In the genomic region with DNA sequence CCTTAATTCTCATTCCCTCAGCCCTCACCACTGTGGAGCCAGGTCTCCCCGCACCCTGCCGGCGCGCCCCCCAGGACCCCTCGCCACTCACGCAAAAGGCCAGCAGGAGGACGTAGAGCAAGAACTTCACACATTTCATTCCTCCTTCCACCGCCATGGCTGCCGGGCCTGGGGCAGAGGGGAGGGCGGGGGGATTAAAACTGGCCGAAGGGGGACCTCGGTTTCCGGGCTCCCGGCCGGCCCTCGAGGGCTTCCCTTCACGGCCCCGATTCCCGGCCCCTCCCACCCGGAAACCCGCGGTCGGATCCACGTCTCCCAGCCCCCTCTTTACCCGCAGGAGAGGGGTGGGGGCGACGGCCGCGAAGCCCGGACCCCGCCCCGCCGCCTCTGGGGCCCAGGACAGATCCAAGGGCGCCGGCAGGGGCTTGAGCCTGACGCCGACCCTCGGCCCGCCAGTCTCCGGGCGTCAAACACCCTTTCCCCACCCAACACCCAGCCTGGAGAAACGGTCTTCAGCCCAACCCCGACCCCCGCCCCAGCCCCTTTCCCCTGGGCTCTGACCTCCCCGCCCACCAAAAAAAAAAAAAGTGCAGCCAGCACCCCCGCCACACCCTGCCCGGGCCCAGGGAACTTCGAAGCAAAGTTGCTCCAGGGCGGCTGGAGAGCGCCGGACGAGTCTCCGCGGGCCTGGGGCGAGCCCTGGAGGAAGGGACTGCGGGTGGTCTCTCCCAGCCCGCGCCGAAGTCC, we compare ENCODE assay signal across 1 cellular context.
TF ChIP-seq lines count a peak whose summit lies in the region.

No MANE protein-coding gene starts in this region.

TF ChIP-seq in HEK293, 187 proteins besides CTCF, POLR2A, EP300 and RAD21 (continued from another document):
- TF ChIP-seq HIC1 (tag by site-specific recombination; IDR thresholded peaks at IDR 0.05) (no peak), ZNF157 (tag by site-specific recombination; IDR thresholded peaks at IDR 0.05) (no peak), RBAK (tag by site-specific recombination; IDR thresholded peaks at IDR 0.05) (no peak), ZNF280D (tag by site-specific recombination; IDR thresholded peaks at IDR 0.05) (no peak), ZBTB26 (tag by site-specific recombination; optimal IDR thresholded peaks at IDR 0.05) (peak; percentile 59), GLIS1 (tag by site-specific recombination; IDR thresholded peaks at IDR 0.05) (no peak), PATZ1 (tag by site-specific recombination; IDR thresholded peaks at IDR 0.05) (peak; percentile 80)
- TF ChIP-seq, protein P1, sequence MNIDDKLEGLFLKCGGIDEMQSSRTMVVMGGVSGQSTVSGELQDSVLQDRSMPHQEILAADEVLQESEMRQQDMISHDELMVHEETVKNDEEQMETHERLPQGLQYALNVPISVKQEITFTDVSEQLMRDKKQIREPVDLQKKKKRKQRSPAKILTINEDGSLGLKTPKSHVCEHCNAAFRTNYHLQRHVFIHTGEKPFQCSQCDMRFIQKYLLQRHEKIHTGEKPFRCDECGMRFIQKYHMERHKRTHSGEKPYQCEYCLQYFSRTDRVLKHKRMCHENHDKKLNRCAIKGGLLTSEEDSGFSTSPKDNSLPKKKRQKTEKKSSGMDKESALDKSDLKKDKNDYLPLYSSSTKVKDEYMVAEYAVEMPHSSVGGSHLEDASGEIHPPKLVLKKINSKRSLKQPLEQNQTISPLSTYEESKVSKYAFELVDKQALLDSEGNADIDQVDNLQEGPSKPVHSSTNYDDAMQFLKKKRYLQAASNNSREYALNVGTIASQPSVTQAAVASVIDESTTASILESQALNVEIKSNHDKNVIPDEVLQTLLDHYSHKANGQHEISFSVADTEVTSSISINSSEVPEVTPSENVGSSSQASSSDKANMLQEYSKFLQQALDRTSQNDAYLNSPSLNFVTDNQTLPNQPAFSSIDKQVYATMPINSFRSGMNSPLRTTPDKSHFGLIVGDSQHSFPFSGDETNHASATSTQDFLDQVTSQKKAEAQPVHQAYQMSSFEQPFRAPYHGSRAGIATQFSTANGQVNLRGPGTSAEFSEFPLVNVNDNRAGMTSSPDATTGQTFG (tag by site-specific recombination; IDR thresholded peaks at IDR 0.05; ENCODE audit: borderline replicate concordance) = no peak
